11 cellular contexts compared by ENCODE assay signal in the genomic region with DNA sequence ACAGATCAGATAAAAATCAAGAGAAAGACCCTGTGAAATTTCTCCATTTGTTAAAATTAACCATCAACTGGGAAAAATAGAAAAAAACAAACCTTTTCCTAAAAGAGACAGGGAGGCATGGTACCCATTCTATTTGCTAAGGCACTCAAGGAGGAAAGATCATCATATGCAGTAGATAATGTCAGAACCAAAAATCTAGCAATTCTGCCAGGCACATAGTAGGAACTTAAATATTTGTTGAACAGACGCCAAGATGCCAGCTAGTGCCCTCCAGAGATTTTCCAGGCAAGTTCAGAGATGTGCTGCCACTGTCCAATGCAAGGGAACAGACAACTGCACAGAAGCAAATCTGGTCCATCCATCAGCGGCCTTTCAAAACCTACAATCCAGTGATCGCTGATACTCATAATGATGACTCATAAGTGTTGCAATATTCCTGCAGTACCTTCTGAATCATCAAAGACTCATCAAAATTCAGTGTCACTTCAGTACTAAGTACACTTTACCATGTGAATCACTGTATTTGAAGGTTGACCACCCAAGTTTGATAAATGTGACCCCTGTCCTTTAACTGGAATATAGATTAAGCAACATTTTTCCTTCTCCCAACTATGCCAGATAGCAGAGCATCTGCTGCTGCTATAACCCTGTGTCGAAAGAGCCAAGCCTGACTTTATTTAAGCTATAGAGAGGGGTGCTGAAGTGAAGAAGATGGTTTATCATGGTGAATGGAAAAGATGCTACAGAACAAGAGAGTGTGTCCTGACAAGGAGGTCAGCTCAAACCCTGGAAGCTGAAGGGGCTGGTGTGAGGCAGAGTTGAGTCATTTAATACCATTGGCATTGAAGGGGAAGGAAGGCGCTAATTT.
A peak's percentile ranks its signal among the peaks of the same experiment; 100 is the strongest.
DNase-seq lines count a peak whose midpoint lies in the region; ATAC-seq and TF ChIP-seq lines count a peak whose summit lies in the region.
"Had no signal": no experiment of that assay in that cellular context is flagged by ENCODE, and none has a peak within 500 bp of the region (broad histone marks: within the 10 kb centered on the region; RNA-seq: fewer than 3 reads in every experiment).

No MANE protein-coding gene starts in this region.

- H3K9me3 Mint-ChIP-seq in activated T-helper 17 cell treated with anti-CD3 and anti-CD28 coated beads, Interleukin-2, amount 50 U/mL, for 72 hours = peaks cover 16% of the 10 kb centered on the region

- H3K36me3 ChIP-seq in left lung = peaks cover 0 to 13% of the 10 kb centered on the region in 2 donors

- no peaks in the 10 kb centered on the region for H3K27me3 ChIP-seq in left lung
- H3K27me3 ChIP-seq: testis had no signal

- TF ChIP-seq CTCF in left lung (IDR thresholded peaks at IDR 0.05) = no peak

- peaks cover 9% of the 10 kb centered on the region for H3K4me1 Mint-ChIP-seq in activated T-helper 17 cell treated with anti-CD3 and anti-CD28 coated beads, Interleukin-2, amount 50 U/mL, for 72 hours

- intact Hi-C loops in left lung (cut with DNase I) = no loop called here
- intact Hi-C loops in left ventricle myocardium superior (cut with micrococcal nuclease) = no loop called here

- no peak overlapping the region for H3K27ac ChIP-seq in left lung
- H3K27ac ChIP-seq: SK-N-MC, testis had no signal

- H3K27ac Mint-ChIP-seq in activated T-helper 17 cell treated with anti-CD3 and anti-CD28 coated beads, Interleukin-2, amount 50 U/mL, for 72 hours = peak overlapping the region; percentile 29
- H3K27ac Mint-ChIP-seq: H9 had no signal

- no peak overlapping the region for H3K4me3 ChIP-seq in left lung
- H3K4me3 ChIP-seq: SK-N-MC, testis had no signal

- H3K27me3 Mint-ChIP-seq in activated T-helper 17 cell treated with anti-CD3 and anti-CD28 coated beads, Interleukin-2, amount 50 U/mL, for 72 hours = no peaks in the 10 kb centered on the region

- H3K4me1 ChIP-seq in left lung = no peaks in the 10 kb centered on the region
- H3K4me1 ChIP-seq: testis had no signal

- peaks cover 18% of the 10 kb centered on the region for H3K36me3 Mint-ChIP-seq in activated T-helper 17 cell treated with anti-CD3 and anti-CD28 coated beads, Interleukin-2, amount 50 U/mL, for 72 hours (ENCODE audit: low read depth)

- peak; percentile 85 for ATAC-seq in activated T-helper 17 cell treated with anti-CD3 and anti-CD28 coated beads, Interleukin-2, amount 50 U/mL, for 72 hours (replicated peaks)
- ATAC-seq in left lung (peak; percentile 42), HG03565 (IDR thresholded peaks at IDR 0.05; ENCODE audit: unreplicated experiment) (no peak), left ventricle myocardium superior (no peak)

- no peaks in the 10 kb centered on the region for H3K9me3 ChIP-seq in left lung
- H3K9me3 ChIP-seq: testis had no signal

- DNase-seq in AG20443 (ENCODE audit: low spot score) (peak; percentile 65), HT-29 (ENCODE audit: low spot score) (peak; percentile 34), left lung (no peak), C1 segment of cervical spinal cord (lab: John Stamatoyannopoulos, UW) (no peak), NCI-H446 treated with DMSO at 0.1 percent for 48 hours (lab: John Stamatoyannopoulos, UW) (no peak), left ventricle myocardium superior (no peak)
- DNase-seq: H9, testis had no signal

- H3K4me3 Mint-ChIP-seq in activated T-helper 17 cell treated with anti-CD3 and anti-CD28 coated beads, Interleukin-2, amount 50 U/mL, for 72 hours = no peak overlapping the region
- H3K4me3 Mint-ChIP-seq: H9 had no signal

Comparison
In these comparisons a context has a peak if more than half of its experiments do, and no peak if none do; other contexts are left out.
1. DNase-seq: peak in AG20443 (single experiment) and HT-29 (single experiment); none in left lung (0 of 2), C1 segment of cervical spinal cord (0 of 14), NCI-H446 treated with DMSO at 0.1 percent for 48 hours (single experiment) and left ventricle myocardium superior (single experiment).
2. ATAC-seq: peak in activated T-helper 17 cell treated with anti-CD3 and anti-CD28 coated beads, Interleukin-2, amount 50 U/mL, for 72 hours (single experiment) and left lung (single experiment); none in HG03565 (single experiment) and left ventricle myocardium superior (single experiment).